In genomic region chr12:56258068-56258819, GRCh38 we compare ENCODE assay signal across 8 cellular contexts. TPM values are rescaled to one million over a fixed set of nuclear protein-coding genes. Genes with fewer than 3 reads are reported as not detected.
A peak's percentile ranks its signal among the peaks of the same experiment; 100 is the strongest.
DNase-seq lines count a peak whose midpoint lies in the region; ATAC-seq and TF ChIP-seq lines count a peak whose summit lies in the region.

Gene ANKRD52 (minus strand): TSS chr12:56258384. CDS start chr12:56258269, 115 bp downstream.

- TF ChIP-seq CTCF in Calu3 (IDR thresholded peaks at IDR 0.05; ENCODE audit: unreplicated experiment): peak; percentile 92

- peak within 1 kb of the TSS; percentile 82 for H3K4me3 ChIP-seq in NT2/D1 (ENCODE audit: insufficient read length, low read depth)

- BruUV-seq in Calu3 (replicated peaks; lab: Mats Ljungman, UMichigan): no TSS peak

- peak within 1 kb of the TSS; percentile 55 for H3K27ac Mint-ChIP-seq in Calu3 (ENCODE audit: unreplicated experiment)

- H3K27ac ChIP-seq in epithelial cell of prostate: peak within 1 kb of the TSS; percentile 61

- H3K9me3 ChIP-seq in NT2/D1 (ENCODE audit: insufficient read depth, low read length): no peaks in the 10 kb centered on the region

- H3K27me3 ChIP-seq in NT2/D1 (ENCODE audit: insufficient read depth, insufficient read length): peaks cover 10% of the 10 kb centered on the region

- CTCF ChIA-PET in Calu3 (lab: Charles Lee): interaction anchor here (0.6 to 1.7 kb wide), 11 partner anchors 9 to 520 kb away, joined by 3 to 10 read pairs (median 3); partner anchors contain the start of genes ESYT1, RNF41 and ZC3H10

- DNase-seq in Calu3 (peak; percentile 91), HT-29 (ENCODE audit: low spot score) (peak; percentile 80), NT2/D1 (ENCODE audit: low read depth, low spot score) (peak; percentile 60), activated T-cell treated with anti-CD3 and anti-CD28 coated beads for 1 hour (ENCODE audit: low read depth) (peak; percentile 72), epithelial cell of prostate (ENCODE audit: low read depth, low spot score) (no peak), mucosa of gallbladder (ENCODE audit: low spot score) (peak; percentile 65)
- peak; percentile 70 for DNase-seq in stimulated activated CD8-positive, alpha-beta memory T cell treated with anti-CD3 and anti-CD28 coated beads, Interleukin-4, amount 100 ng/mL, for 24 hours (ENCODE audit: low read depth)

- peaks cover 2% of the 10 kb centered on the region for H3K9me3 Mint-ChIP-seq in Calu3 (ENCODE audit: low read depth, unreplicated experiment)

- intact Hi-C loops in Calu3 (cut with micrococcal nuclease; ENCODE audit: unreplicated experiment): no loop called here

- peak; percentile 49 for ATAC-seq in GM19468 (IDR thresholded peaks at IDR 0.05; ENCODE audit: extremely low read depth, unreplicated experiment)

- H3K4me3 Mint-ChIP-seq in Calu3 (ENCODE audit: low read depth, unreplicated experiment): peak within 1 kb of the TSS; percentile 83

- peaks cover 44% of the 10 kb centered on the region for H3K36me3 Mint-ChIP-seq in Calu3 (ENCODE audit: insufficient read depth, unreplicated experiment)

- H3K36me3 ChIP-seq in NT2/D1 (ENCODE audit: insufficient read depth, insufficient read length, low read length): peaks cover 40% of the 10 kb centered on the region

- peaks cover 28% of the 10 kb centered on the region for H3K4me1 Mint-ChIP-seq in Calu3 (ENCODE audit: low read depth, unreplicated experiment)

- no peaks in the 10 kb centered on the region for H3K27me3 Mint-ChIP-seq in Calu3 (ENCODE audit: unreplicated experiment)

- H3K4me1 ChIP-seq in NT2/D1 (ENCODE audit: insufficient read depth, insufficient read length): peaks cover 12% of the 10 kb centered on the region

- peak within 1 kb of the TSS; percentile 96 for H3K9ac ChIP-seq in NT2/D1 (ENCODE audit: insufficient read length, low read depth)

RNA-seq across cellular contexts. Expression of gene ANKRD52, which starts in this region (rescaled TPM):
- total RNA-seq in Calu3 (2022) (45.3 and 50.6 TPM in 2 replicates), mucosa of gallbladder (64.6 TPM)
- 8.1 and 13.4 TPM in 2 replicates for total RNA-seq in HT-29 (2014; rRNA removed; shearing (Covaris generic))
